9 cellular contexts compared by ENCODE assay signal in genomic region chr19:27776020-27776419, GRCh38.
DNase-seq lines count a peak whose midpoint lies in the region; ATAC-seq, FAIRE-seq and TF ChIP-seq lines count a peak whose summit lies in the region.
"Had no signal": no experiment of that assay in that cellular context is flagged by ENCODE, and none has a peak within 500 bp of the region (broad histone marks: within the 10 kb centered on the region; RNA-seq: fewer than 3 reads in every experiment).

No MANE protein-coding gene starts in this region.

- no peak overlapping the region for H2AFZ ChIP-seq in OCI-LY7 (ENCODE audit: low read length)

- ATAC-seq in GM21447 (IDR thresholded peaks at IDR 0.05; ENCODE audit: unreplicated experiment): no peak

- FAIRE-seq in HTR-8/SVneo (lab: Jason Lieb, UNC) (no peak), D721Med (lab: Jason Lieb, UNC) (no peak)

- POLR2A ChIA-PET in OCI-LY7 (lab: Charles Lee): no interaction called here

- no peak for TF ChIP-seq POLR2A in thyroid gland (IDR thresholded peaks at IDR 0.05)

- WGBS in thyroid gland, 2 donors: 93 to 94% methylated on average over 8 of the region's 8 CpGs

- H3K4me3 ChIP-seq in OCI-LY7 (ENCODE audit: low read depth, low read length, poor library complexity, severe bottlenecking) (no peak overlapping the region), fibroblast of mammary gland (ENCODE audit: control insufficient read depth, low read depth, low read length) (no peak overlapping the region), thyroid gland (replicated peaks in 1 of 3) (no peak overlapping the region)

- no peak overlapping the region for H3K27ac ChIP-seq in OCI-LY7 (ENCODE audit: low read depth, low read length, poor library complexity, severe bottlenecking)
- no peak overlapping the region for H3K27ac ChIP-seq in thyroid gland

- peaks cover 6% of the 10 kb centered on the region for H3K79me2 ChIP-seq in OCI-LY7 (ENCODE audit: insufficient read depth, low read depth, low read length)

- no TSS peak for BruUV-seq in OCI-LY7 (replicated peaks; lab: Mats Ljungman, UMichigan)

- CTCF ChIA-PET in OCI-LY7 (lab: Charles Lee; ENCODE audit: unreplicated experiment): no interaction called here

- peaks cover 5% of the 10 kb centered on the region; the same call in 1 of the 2 replicates for H3K9me3 ChIP-seq in OCI-LY7 (ENCODE audit: low read length)
- H3K9me3 ChIP-seq in thyroid gland: no peaks in the 10 kb centered on the region

- intact Hi-C loops in OCI-LY7 (cut with micrococcal nuclease; ENCODE audit: unreplicated experiment): no loop called here
- intact Hi-C loops in thyroid gland (cut with DNase I): no loop called here

- no peaks in the 10 kb centered on the region for H3K9me2 ChIP-seq in OCI-LY7 (ENCODE audit: insufficient read depth, low read length)

- TF ChIP-seq CTCF in GM12872 (IDR thresholded peaks at IDR 0.05; ENCODE audit: insufficient read depth, low read depth, low read length) (peak; percentile 55; the same call in 2 of the 3 replicates), OCI-LY7 (conservative IDR thresholded peaks at IDR 0.05; ENCODE audit: low read length) (peak; percentile 60), fibroblast of mammary gland (conservative IDR thresholded peaks at IDR 0.05; ENCODE audit: control insufficient read depth, insufficient read depth, low read depth, low read length) (peak; percentile 53), D721Med (IDR thresholded peaks at IDR 0.05; ENCODE audit: insufficient read depth, missing control alignments) (no peak), thyroid gland (IDR thresholded peaks at IDR 0.05) (no peak)

- no peak overlapping the region for H3K4me2 ChIP-seq in OCI-LY7 (ENCODE audit: low read length)

- no peaks in the 10 kb centered on the region for H3K27me3 ChIP-seq in thyroid gland

- H3K36me3 ChIP-seq in OCI-LY7 (ENCODE audit: insufficient read depth, low read length) (peaks cover 49% of the 10 kb centered on the region), thyroid gland (no peaks in the 10 kb centered on the region)

- H4K20me1 ChIP-seq in OCI-LY7 (ENCODE audit: insufficient read depth, low read length): no peaks in the 10 kb centered on the region

- H3K4me1 ChIP-seq in OCI-LY7 (ENCODE audit: insufficient read depth, low read length, poor library complexity, severe bottlenecking): peaks cover 13% of the 10 kb centered on the region
- no peaks in the 10 kb centered on the region for H3K4me1 ChIP-seq in thyroid gland

- DNase-seq in AG08396 (ENCODE audit: low spot score) (peak; percentile 24), OCI-LY7 (ENCODE audit: low spot score) (peak; percentile 37), fibroblast of mammary gland (ENCODE audit: low read depth) (peak; percentile 82), HTR-8/SVneo (ENCODE audit: insufficient read length, low spot score) (no peak), D721Med (ENCODE audit: insufficient read length, low spot score) (no peak), thyroid gland (no peak)
- DNase-seq: activated gamma-delta T cell had no signal

Comparison
In these comparisons a context has a peak if more than half of its experiments do, and no peak if none do; other contexts are left out.
1. DNase-seq: peak in AG08396 (single experiment), OCI-LY7 (single experiment) and fibroblast of mammary gland (single experiment); none in HTR-8/SVneo (single experiment), D721Med (single experiment) and thyroid gland (0 of 2).
2. CTCF ChIP-seq: peak in GM12872 (single experiment), OCI-LY7 (single experiment) and fibroblast of mammary gland (single experiment); none in D721Med (single experiment) and thyroid gland (0 of 6).